ENCODE assay signal across 8 cellular contexts in the genomic region with DNA sequence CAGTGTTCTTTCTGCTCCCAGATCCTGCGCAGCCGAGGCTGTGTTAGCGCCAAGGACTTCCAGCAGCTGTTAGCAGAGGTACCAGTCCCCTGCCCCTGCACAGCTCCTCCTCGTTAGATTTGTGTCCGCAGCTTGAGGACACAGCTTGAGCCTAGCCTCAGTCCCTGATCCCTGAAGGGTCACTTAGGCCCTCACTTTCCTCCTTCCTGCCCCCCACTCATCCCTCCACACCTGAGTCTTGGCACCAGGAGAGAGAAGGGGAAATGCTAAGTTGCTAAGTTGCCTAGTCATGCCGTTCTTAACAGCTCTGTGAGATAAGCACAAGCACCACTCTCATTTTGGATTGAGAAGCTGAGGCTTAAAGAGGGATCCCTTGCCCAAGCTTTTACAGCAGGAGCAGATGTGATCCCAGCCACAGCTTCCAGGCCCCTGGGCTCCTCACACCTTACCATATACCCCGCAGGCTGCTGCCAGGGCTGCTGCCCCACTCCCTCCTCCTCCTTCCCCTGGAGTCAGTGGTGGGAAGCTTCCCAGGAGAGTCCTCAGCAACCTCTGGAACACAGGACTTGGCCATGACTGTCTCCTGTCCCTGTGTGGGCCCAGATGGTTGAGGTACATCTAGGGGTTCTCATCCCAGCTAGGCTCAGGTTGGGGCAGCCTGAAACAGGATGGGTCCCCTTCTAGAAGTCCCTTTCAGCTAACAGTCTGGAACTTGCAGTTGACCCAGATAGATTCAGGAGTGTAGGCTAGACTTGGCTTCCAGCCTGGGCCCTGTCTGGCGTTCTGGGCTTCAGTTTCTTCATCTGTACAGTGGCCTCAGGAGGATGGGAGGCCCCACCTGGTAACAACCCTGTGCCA. TPM values are rescaled to one million over a fixed set of nuclear protein-coding genes. Genes with fewer than 3 reads are reported as not detected.
DNase-seq lines count a peak whose midpoint lies in the region; ATAC-seq and TF ChIP-seq lines count a peak whose summit lies in the region.

No MANE protein-coding gene starts in this region.

- in situ Hi-C loops in KBM-7 (cut with MboI; ENCODE audit: low pct_unique_long_range_greater_than_20kb, low sequenced_read_pairs), result no loop called here

- H3K27ac Mint-ChIP-seq in brain (peak overlapping the region; percentile 100), mesothelial cell of epicardium (peak overlapping the region; percentile 97)

- DNase-seq in BJ (ENCODE audit: low read depth) (no peak), KBM-7 (peak; percentile 38), mesothelial cell of epicardium (ENCODE audit: low spot score in 2 of 2, unreplicated experiment in 2 of 2) (no peak), head of caudate nucleus (no peak), middle frontal gyrus (ENCODE audit: extremely low spot score, low spot score) (no peak), Ammon's horn (ENCODE audit: low spot score) (no peak)

- H3K27me3 ChIP-seq in BJ (ENCODE audit: control insufficient read depth, insufficient read depth, low read length), result no peaks in the 10 kb centered on the region

- CTCF ChIA-PET in BJ (lab: Yijun Ruan, JAX), result interaction anchor here (0.7 to 3.0 kb wide), 4 partner anchors 23 to 262 kb away, joined by 3 to 13 read pairs (median 10); partner anchors contain the start of gene MTRFR

- peak overlapping the region; percentile 98 to 99 (median 98) for H3K4me3 Mint-ChIP-seq in brain
- H3K4me3 Mint-ChIP-seq in mesothelial cell of epicardium, result peak overlapping the region; percentile 96

- ATAC-seq in HG03196 (IDR thresholded peaks at IDR 0.05; ENCODE audit: unreplicated experiment), result no peak

- H3K36me3 Mint-ChIP-seq in brain (no peaks in the 10 kb centered on the region), mesothelial cell of epicardium (no peaks in the 10 kb centered on the region)

- peaks cover 17% of the 10 kb centered on the region for H3K27me3 Mint-ChIP-seq in brain
- no peaks in the 10 kb centered on the region for H3K27me3 Mint-ChIP-seq in mesothelial cell of epicardium (ENCODE audit: low read depth)

- intact Hi-C loops in head of caudate nucleus (cut with DNase I), result no loop called here

- H3K4me3 ChIP-seq in BJ (ENCODE audit: low read depth, low read length), result peak overlapping the region; percentile 97

- POLR2A ChIA-PET in BJ (lab: Charles Lee), result interaction anchor here (0.6 to 0.8 kb wide), 2 partner anchors 43 to 257 kb away, joined by 3 to 7 read pairs; partner anchors contain the start of genes MPHOSPH9 and MTRFR

- H3K36me3 ChIP-seq in BJ (ENCODE audit: control insufficient read depth, insufficient read depth, low read length), result peaks cover 7% of the 10 kb centered on the region

- TF ChIP-seq CTCF in BJ (IDR thresholded peaks at IDR 0.05; ENCODE audit: insufficient read depth, low read depth, low read length), result no peak
- TF ChIP-seq CTCF in brain (conservative IDR thresholded peaks at IDR 0.05), result no peak
- no peak for TF ChIP-seq CTCF in mesothelial cell of epicardium (IDR thresholded peaks at IDR 0.05; ENCODE audit: unreplicated experiment)

- H3K9me3 Mint-ChIP-seq in brain (peaks cover 0 to 4% (median 0%) of the 10 kb centered on the region in 5 experiments), mesothelial cell of epicardium (no peaks in the 10 kb centered on the region)

- peaks cover 41% of the 10 kb centered on the region for H3K4me1 Mint-ChIP-seq in brain
- peaks cover 24% of the 10 kb centered on the region for H3K4me1 Mint-ChIP-seq in mesothelial cell of epicardium

RNA-seq across cellular contexts. Expression of gene OGFOD2, which starts 1.0 kb away (rescaled TPM):
- 7.4 and 10.8 TPM in 2 replicates for polyA plus RNA-seq in BJ (2011; rRNA removed)
- polyA minus RNA-seq in BJ (2011; rRNA and poly(A)+ RNA removed), result 4.8 and 7.4 TPM in 2 replicates
- 12.7 TPM for polyA plus RNA-seq in brain (ENCODE audit: insufficient read depth, low read depth, low replicate concordance)
- total RNA-seq in mesothelial cell of epicardium, result 13.8 to 15.0 TPM (median 14.9 TPM) in 3 replicates

RNA-seq across cellular contexts. Expression of gene ARL6IP4, which starts 4.5 kb away (rescaled TPM):
- polyA plus RNA-seq in BJ (2011; rRNA removed) (166 and 190 TPM in 2 replicates), brain (ENCODE audit: insufficient read depth, low read depth, low replicate concordance) (283 TPM)
- 20.9 and 27.3 TPM in 2 replicates for polyA minus RNA-seq in BJ (2011; rRNA and poly(A)+ RNA removed)
- 120 to 133 TPM (median 122 TPM) in 3 replicates for total RNA-seq in mesothelial cell of epicardium

RNA-seq across cellular contexts. Expression of gene ABCB9, which starts 9.8 kb away (rescaled TPM):
- polyA plus RNA-seq in BJ (2011; rRNA removed) (3.9 and 6.1 TPM in 2 replicates), brain (ENCODE audit: insufficient read depth, low read depth, low replicate concordance) (7.9 TPM)
- 8.0 and 8.9 TPM in 2 replicates for polyA minus RNA-seq in BJ (2011; rRNA and poly(A)+ RNA removed)
- total RNA-seq in mesothelial cell of epicardium, result 14.9 to 16.7 TPM (median 16.1 TPM) in 3 replicates
